Comparison of ENCODE assay signal across 8 cellular contexts in genomic region chr11:60842688-60843605, GRCh38. TPM values are rescaled to one million over a fixed set of nuclear protein-coding genes. Genes with fewer than 3 reads are reported as not detected.
DNase-seq lines count a peak whose midpoint lies in the region; ATAC-seq lines count a peak whose summit lies in the region.

No MANE protein-coding gene starts in this region.

- no peak for DNase-seq in activated T-cell treated with anti-CD3 and anti-CD28 coated beads, Interleukin-2, amount 50 U/mL, for 72 hours
- no peak for DNase-seq in activated T-cell treated with anti-CD3 and anti-CD28 coated beads, Interleukin-2, amount 50 U/mL, for 48 hours
- no peak for DNase-seq in activated naive CD8-positive, alpha-beta T cell treated with anti-CD3 and anti-CD28 coated beads, Interleukin-2, amount 10 ng/mL, durations not matched to agents 7 days and 5 days
- DNase-seq in left colon (no peak), NCI-H1930 (lab: John Stamatoyannopoulos, UW) (no peak), NCI-H526 (lab: John Stamatoyannopoulos, UW) (no peak)

- peak overlapping the region; percentile 88 to 93 for H3K4me3 Mint-ChIP-seq in activated T-cell treated with anti-CD3 and anti-CD28 coated beads, Interleukin-2, amount 50 U/mL, for 72 hours
- H3K4me3 Mint-ChIP-seq in activated naive CD8-positive, alpha-beta T cell treated with anti-CD3 and anti-CD28 coated beads, Interleukin-2, amount 10 ng/mL, durations not matched to agents 7 days and 5 days, result peak overlapping the region; percentile 89

- peaks cover 10% of the 10 kb centered on the region for H3K36me3 ChIP-seq in thymus (ENCODE audit: control insufficient read depth, insufficient read depth)

- peak overlapping the region; percentile 53 for H3K4me3 ChIP-seq in thymus (ENCODE audit: low read length)

- H3K4me1 ChIP-seq in thymus (ENCODE audit: control insufficient read depth, insufficient read depth, low read length), result peaks cover 23% of the 10 kb centered on the region

- ATAC-seq in activated T-cell treated with anti-CD3 and anti-CD28 coated beads, Interleukin-2, amount 50 U/mL, for 72 hours (replicated peaks in 1 of 2), result no peak
- ATAC-seq in activated naive CD8-positive, alpha-beta T cell treated with anti-CD3 and anti-CD28 coated beads, Interleukin-2, amount 10 ng/mL, durations not matched to agents 7 days and 5 days (ENCODE audit: low read depth), result no peak
- ATAC-seq in left colon, result peak; percentile 4
- ATAC-seq in HG03139 (IDR thresholded peaks at IDR 0.05; ENCODE audit: unreplicated experiment), result no peak

- peak overlapping the region; percentile 85 for H3K27ac Mint-ChIP-seq in activated T-cell treated with anti-CD3 and anti-CD28 coated beads, Interleukin-2, amount 50 U/mL, for 72 hours
- peak overlapping the region; percentile 94 for H3K27ac Mint-ChIP-seq in activated naive CD8-positive, alpha-beta T cell treated with anti-CD3 and anti-CD28 coated beads, Interleukin-2, amount 10 ng/mL, durations not matched to agents 7 days and 5 days

- H3K27me3 ChIP-seq in thymus (ENCODE audit: control insufficient read depth, insufficient read depth), result no peaks in the 10 kb centered on the region

- POLR2A ChIA-PET in activated naive CD8-positive, alpha-beta T cell treated with anti-CD3 and anti-CD28 coated beads, Interleukin-2, amount 10 ng/mL, durations not matched to agents 7 days and 5 days (lab: Charles Lee), result interaction anchor here (0.7 to 2.6 kb wide), 5 partner anchors 13 to 71 kb away, joined by 3 to 13 read pairs (median 6); partner anchors contain the start of genes PTGDR2, TMEM109 and ZP1

- no peaks in the 10 kb centered on the region for H3K9me3 ChIP-seq in thymus (ENCODE audit: control insufficient read depth)

- H3K27me3 Mint-ChIP-seq in activated T-cell treated with anti-CD3 and anti-CD28 coated beads, Interleukin-2, amount 50 U/mL, for 72 hours (ENCODE audit: low read depth), result no peaks in the 10 kb centered on the region
- H3K27me3 Mint-ChIP-seq in activated naive CD8-positive, alpha-beta T cell treated with anti-CD3 and anti-CD28 coated beads, Interleukin-2, amount 10 ng/mL, durations not matched to agents 7 days and 5 days, result no peaks in the 10 kb centered on the region

- intact Hi-C loops in left colon (cut with DNase I, micrococcal nuclease), result no loop called here

- 24% methylated on average over 23 of the region's 23 CpGs for WGBS in thymus

- no peak overlapping the region for H3K27ac ChIP-seq in thymus (ENCODE audit: low read depth)

- H3K9me3 Mint-ChIP-seq in activated T-cell treated with anti-CD3 and anti-CD28 coated beads, Interleukin-2, amount 50 U/mL, for 72 hours, result no peaks in the 10 kb centered on the region
- no peaks in the 10 kb centered on the region for H3K9me3 Mint-ChIP-seq in activated naive CD8-positive, alpha-beta T cell treated with anti-CD3 and anti-CD28 coated beads, Interleukin-2, amount 10 ng/mL, durations not matched to agents 7 days and 5 days

- H3K4me1 Mint-ChIP-seq in activated T-cell treated with anti-CD3 and anti-CD28 coated beads, Interleukin-2, amount 50 U/mL, for 72 hours (ENCODE audit: low read depth), result peaks cover 37% of the 10 kb centered on the region
- H3K4me1 Mint-ChIP-seq in activated naive CD8-positive, alpha-beta T cell treated with anti-CD3 and anti-CD28 coated beads, Interleukin-2, amount 10 ng/mL, durations not matched to agents 7 days and 5 days, result peaks cover 35% of the 10 kb centered on the region

- peaks cover 0 to 7% of the 10 kb centered on the region in 2 donors for H3K36me3 Mint-ChIP-seq in activated T-cell treated with anti-CD3 and anti-CD28 coated beads, Interleukin-2, amount 50 U/mL, for 72 hours (ENCODE audit: insufficient read depth in 2 of 2)
- peaks cover 4% of the 10 kb centered on the region for H3K36me3 Mint-ChIP-seq in activated naive CD8-positive, alpha-beta T cell treated with anti-CD3 and anti-CD28 coated beads, Interleukin-2, amount 10 ng/mL, durations not matched to agents 7 days and 5 days

RNA-seq across cellular contexts. Expression of gene CCDC86, which starts 1.0 kb away (rescaled TPM):
- total RNA-seq in activated T-cell treated with anti-CD3 and anti-CD28 coated beads, Interleukin-2, amount 50 U/mL, for 72 hours, result 10 to 100 TPM; 16.4 to 23.9 TPM
- total RNA-seq in activated naive CD8-positive, alpha-beta T cell treated with anti-CD3 and anti-CD28 coated beads, Interleukin-2, amount 10 ng/mL, durations not matched to agents 7 days and 5 days, result 10 to 100 TPM; 16.9 to 17.1 TPM
- 10 to 100 TPM in 1 of 2 donors, 1 to 10 TPM in 1; 7.3 to 14.4 TPM for total RNA-seq in left colon
- polyA plus RNA-seq in thymus, result 11.0 TPM

RNA-seq across cellular contexts. Expression of gene PTGDR2, which starts 12.8 kb away (rescaled TPM):
- total RNA-seq in activated T-cell treated with anti-CD3 and anti-CD28 coated beads, Interleukin-2, amount 50 U/mL, for 72 hours, result under 1 TPM; 0.16 to 0.17 TPM
- total RNA-seq in activated naive CD8-positive, alpha-beta T cell treated with anti-CD3 and anti-CD28 coated beads, Interleukin-2, amount 10 ng/mL, durations not matched to agents 7 days and 5 days, result 1 to 10 TPM; 2.5 to 2.9 TPM
- total RNA-seq in left colon, result 1 to 10 TPM; 4.6 to 6.4 TPM
- polyA plus RNA-seq in thymus, result 0.73 TPM

RNA-seq across cellular contexts. Expression of gene ZP1, which starts 24.4 kb away (rescaled TPM):
- not detected for total RNA-seq in activated T-cell treated with anti-CD3 and anti-CD28 coated beads, Interleukin-2, amount 50 U/mL, for 72 hours
- total RNA-seq in activated naive CD8-positive, alpha-beta T cell treated with anti-CD3 and anti-CD28 coated beads, Interleukin-2, amount 10 ng/mL, durations not matched to agents 7 days and 5 days, result under 1 TPM; 0.44 to 0.60 TPM
- total RNA-seq in left colon, result under 1 TPM in 1 of 2 donors, not detected in 1; 0.17 TPM
- polyA plus RNA-seq in thymus, result 1.5 TPM

RNA-seq across cellular contexts. Expression of gene MS4A10, which starts 57.8 kb away (rescaled TPM):
- not detected for total RNA-seq in activated T-cell treated with anti-CD3 and anti-CD28 coated beads, Interleukin-2, amount 50 U/mL, for 72 hours
- not detected for total RNA-seq in activated naive CD8-positive, alpha-beta T cell treated with anti-CD3 and anti-CD28 coated beads, Interleukin-2, amount 10 ng/mL, durations not matched to agents 7 days and 5 days
- total RNA-seq in left colon, result 1 to 10 TPM in 1 of 2 donors, under 1 TPM in 1; 0.12 to 1.1 TPM
- 0.09 TPM for polyA plus RNA-seq in thymus
